Comparison of ENCODE assay signal across 8 cellular contexts in the genomic region with DNA sequence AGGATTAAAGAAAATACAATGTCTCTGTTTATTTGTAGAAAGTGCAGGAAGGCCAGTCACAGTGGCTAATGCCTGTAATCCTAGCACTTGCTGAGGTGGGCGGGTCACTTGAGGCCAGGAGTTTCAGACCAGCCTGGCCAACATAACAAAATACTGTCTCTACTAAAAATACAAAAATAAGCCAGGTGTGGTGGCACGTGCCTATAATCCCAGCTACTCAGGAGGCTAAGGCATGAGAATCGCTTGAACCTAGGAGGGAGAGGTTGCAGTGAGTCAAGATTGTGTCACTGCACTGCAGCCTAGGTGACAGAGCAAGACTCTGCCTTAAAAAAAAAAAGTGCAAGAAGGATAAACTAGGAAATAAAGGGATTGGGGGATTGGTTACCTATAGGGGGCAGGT. TPM values are rescaled to one million over a fixed set of nuclear protein-coding genes. Genes with fewer than 3 reads are reported as not detected.
DNase-seq lines count a peak whose midpoint lies in the region; ATAC-seq and TF ChIP-seq lines count a peak whose summit lies in the region.
"Not testable (repeated sequence)": the region's sequence is repeated elsewhere in the genome, so short reads cannot be mapped to it uniquely, and the experiment has no call there.

No MANE protein-coding gene starts in this region.

- H4K5ac ChIP-seq in IMR-90 (ENCODE audit: low read depth, low read length) = not testable (repeated sequence)

- dilution Hi-C loops in IMR-90 (cut with HindIII; ENCODE audit: low sequenced_read_pairs, unreplicated experiment) = not testable (repeated sequence)

- not testable (repeated sequence) for H3K4ac ChIP-seq in IMR-90 (ENCODE audit: low read depth, low read length)

- H3K4me1 ChIP-seq in ACC112 (ENCODE audit: control insufficient read depth, insufficient read depth, low read length, unreplicated experiment) (peaks cover 20% of the 10 kb centered on the region), ascending aorta (peaks cover 9 to 16% of the 10 kb centered on the region in 2 donors), right atrium auricular region (peaks cover 0 to 18% of the 10 kb centered on the region in 2 donors), ovary (ENCODE audit: insufficient read depth) (peaks cover 15% of the 10 kb centered on the region), thoracic aorta (ENCODE audit: control insufficient read depth in 1 of 2, low read depth in 2 of 2) (peaks cover 25 to 42% of the 10 kb centered on the region in 2 donors)
- H3K4me1 ChIP-seq in IMR-90 (ENCODE audit: control insufficient read depth, insufficient read depth, low read length); aorta (ENCODE audit: control insufficient read depth in 1 of 2, insufficient read depth in 2 of 2, low read length in 2 of 2): not testable (repeated sequence)

- TF ChIP-seq RAD21 in IMR-90 (IDR thresholded peaks at IDR 0.05; ENCODE audit: low read length) = not testable (repeated sequence)

- H3K27ac ChIP-seq in ACC112 (ENCODE audit: low read depth, low read length) = peak overlapping the region; percentile 29; the same call in 1 of the 2 replicates
- not testable (repeated sequence) for H3K27ac ChIP-seq in IMR-90 (ENCODE audit: insufficient read depth, low read length)
- peak overlapping the region; percentile 93 to 95 for H3K27ac ChIP-seq in ascending aorta
- H3K27ac ChIP-seq in epithelial cell of prostate = peak overlapping the region; percentile 20
- peak overlapping the region; percentile 27 to 60 for H3K27ac ChIP-seq in right atrium auricular region
- peak overlapping the region; percentile 22 to 60 for H3K27ac ChIP-seq in ovary
- peak overlapping the region; percentile 21 to 96 for H3K27ac ChIP-seq in thoracic aorta
- H3K27ac ChIP-seq in aorta (ENCODE audit: low read depth in 1 of 2, low read length in 2 of 2) = peak overlapping the region; percentile 39 to 60

- H2BK20ac ChIP-seq in IMR-90 (ENCODE audit: low read depth, low read length) = not testable (repeated sequence)

- not testable (repeated sequence) for H2AFZ ChIP-seq in ACC112 (ENCODE audit: low read length, unreplicated experiment); IMR-90 (replicated peaks; ENCODE audit: low read length, poor library complexity)

- TF ChIP-seq CTCF in IMR-90 (conservative IDR thresholded peaks at IDR 0.05; ENCODE audit: low read depth, low read length); ascending aorta (IDR thresholded peaks at IDR 0.05); right atrium auricular region (IDR thresholded peaks at IDR 0.05); ovary (IDR thresholded peaks at IDR 0.05); thoracic aorta (IDR thresholded peaks at IDR 0.05): not testable (repeated sequence)

- not testable (repeated sequence) for H2BK120ac ChIP-seq in IMR-90 (ENCODE audit: low read depth, low read length)

- no CpG with 5 or more reads among the region's 3 CpGs for WGBS in IMR-90 (ENCODE audit: extremely low coverage in 2 of 2, insufficient read length in 1 of 2), 2 experiments
- WGBS in ovary, 3 donors = 84 to 89% (median 84%) methylated on average over 3 of the region's 3 CpGs
- WGBS in aorta, 2 donors = 66 to 70% methylated on average over 3 of the region's 3 CpGs

- not testable (repeated sequence) for BruUV-seq in IMR-90 (replicated peaks; lab: Mats Ljungman, UMichigan)

- not testable (repeated sequence) for H4K8ac ChIP-seq in IMR-90 (ENCODE audit: low read depth in 2 of 2, low read length in 2 of 2)

- not testable (repeated sequence) for H3K9ac ChIP-seq in IMR-90 (ENCODE audit: low read depth, low read length)

- CTCF ChIA-PET in IMR-90 (lab: Yijun Ruan, JAX) = interaction anchor here (1.4 kb wide), 1 partner anchor 12 kb away, joined by 3 read pairs; no protein-coding TSS in a partner anchor

- POLR2A ChIA-PET in IMR-90 (lab: Charles Lee; ENCODE audit: unreplicated experiment) = not testable (repeated sequence)

- not testable (repeated sequence) for H2AK9ac ChIP-seq in IMR-90 (replicated peaks; ENCODE audit: low read depth, low read length, poor library complexity)

- not testable (repeated sequence) for H3K23ac ChIP-seq in IMR-90 (ENCODE audit: low read depth, low read length)

- in situ Hi-C loops in IMR-90 (cut with MboI; ENCODE audit: low sequenced_read_pairs) = not testable (repeated sequence)

- H4K91ac ChIP-seq in IMR-90 (ENCODE audit: insufficient read depth, low read depth, low read length) = not testable (repeated sequence)

- not testable (repeated sequence) for H3K56ac ChIP-seq in IMR-90 (ENCODE audit: extremely low read depth, insufficient read depth, low read length)

- not testable (repeated sequence) for H3K27me3 ChIP-seq in ACC112 (ENCODE audit: insufficient read depth, low read length); IMR-90 (ENCODE audit: control insufficient read depth, insufficient read depth, low read length); ascending aorta; right atrium auricular region; ovary; thoracic aorta (replicated peaks; ENCODE audit: insufficient read depth); aorta (ENCODE audit: control insufficient read depth in 1 of 2, insufficient read depth in 2 of 2, low read length in 1 of 2)

- not testable (repeated sequence) for H3K9me3 ChIP-seq in IMR-90 (ENCODE audit: control insufficient read depth, insufficient read depth, low read length); ascending aorta; right atrium auricular region; ovary; thoracic aorta; aorta (ENCODE audit: control insufficient read depth, low read length)

- H3K79me1 ChIP-seq in IMR-90 (ENCODE audit: low read depth in 1 of 2, low read length in 2 of 2) = not testable (repeated sequence)

- TF ChIP-seq EP300 in ovary (IDR thresholded peaks at IDR 0.05) = not testable (repeated sequence)

- H2AK5ac ChIP-seq in IMR-90 (ENCODE audit: low read depth, low read length) = not testable (repeated sequence)

- DNase-seq in IMR-90 = peak; percentile 27
- DNase-seq in ascending aorta (ENCODE audit: low spot score in 2 of 2); epithelial cell of prostate (ENCODE audit: low read depth, low spot score); right atrium auricular region (ENCODE audit: low spot score); ovary; thoracic aorta (ENCODE audit: low spot score); aorta: not testable (repeated sequence)

- not testable (repeated sequence) for H3K18ac ChIP-seq in IMR-90 (ENCODE audit: low read depth, low read length)

- H3K79me2 ChIP-seq in ACC112 (ENCODE audit: control insufficient read depth, insufficient read depth, low read length, unreplicated experiment) = not testable (repeated sequence)

- TF ChIP-seq POLR2A in IMR-90 (IDR thresholded peaks at IDR 0.05; ENCODE audit: low read depth, low read length); ovary (IDR thresholded peaks at IDR 0.05): not testable (repeated sequence)

- H2BK5ac ChIP-seq in IMR-90 (ENCODE audit: low read depth, low read length, poor library complexity, severe bottlenecking) = not testable (repeated sequence)

- not testable (repeated sequence) for H3K36me3 ChIP-seq in ACC112 (ENCODE audit: insufficient read depth, low read length); IMR-90 (ENCODE audit: control insufficient read depth, insufficient read depth, low read length); ascending aorta; right atrium auricular region; ovary; thoracic aorta; aorta (ENCODE audit: control insufficient read depth in 1 of 2, insufficient read depth in 2 of 2, low read length in 1 of 2)

- not testable (repeated sequence) for H3K14ac ChIP-seq in IMR-90 (replicated peaks; ENCODE audit: low read depth, low read length)

- not testable (repeated sequence) for H3K4me3 ChIP-seq in ACC112 (ENCODE audit: low read depth, low read length); IMR-90 (ENCODE audit: insufficient read depth, low read depth, low read length); ascending aorta; right atrium auricular region; ovary; thoracic aorta; aorta (ENCODE audit: low read length in 2 of 2)

- H2BK15ac ChIP-seq in IMR-90 (ENCODE audit: low read depth, low read length) = not testable (repeated sequence)

- not testable (repeated sequence) for ATAC-seq in IMR-90 (ENCODE audit: low read depth); thoracic aorta (ENCODE audit: insufficient number of reproducible peaks, low FRiP score, low read depth); aorta (ENCODE audit: low FRiP score)

- intact Hi-C loops in IMR-90 (cut with micrococcal nuclease); ascending aorta (cut with DNase I); ovary (cut with DNase I); aorta (cut with DNase I): not testable (repeated sequence)

- H3K4me2 ChIP-seq in IMR-90 (ENCODE audit: low read depth, low read length) = not testable (repeated sequence)

- not testable (repeated sequence) for H4K20me1 ChIP-seq in IMR-90 (ENCODE audit: insufficient read depth, low read length)

- H3K9me1 ChIP-seq in IMR-90 (ENCODE audit: insufficient read depth, low read length) = not testable (repeated sequence)

RNA-seq across cellular contexts. Expression of a gene that starts 10.2 kb away (rescaled TPM):
- total RNA-seq in IMR-90 (2012; rRNA removed) = 2.3 and 2.5 TPM in 2 replicates
- 7.2 and 12.4 TPM in 2 replicates for polyA plus RNA-seq in IMR-90 (2012; rRNA removed)
- polyA plus RNA-seq in IMR-90 (2012; cell fraction: cytosol; rRNA removed) = 4.7 and 10.7 TPM in 2 replicates
- 1.4 and 1.5 TPM in 2 replicates for polyA plus RNA-seq in IMR-90 (2012; cell fraction: nucleus; rRNA removed; ENCODE audit: low replicate concordance)
- 882 TPM for total RNA-seq in ascending aorta
- total RNA-seq in right atrium auricular region = 100 to 1,000 TPM in 1 of 2 donors, 10 to 100 TPM in 1; 67.8 to 195 TPM
- 100 to 1,000 TPM; 154 to 451 (median 231) TPM for total RNA-seq in ovary
- 100 to 1,000 TPM in 1 of 2 donors, 10 to 100 TPM in 1; 57.4 to 528 TPM for polyA plus RNA-seq in ovary
- total RNA-seq in thoracic aorta = 100 to 1,000 TPM; 318 to 644 TPM
- 100 to 1,000 TPM; 520 to 688 TPM for total RNA-seq in aorta
- 1,000 to 10,000 TPM in 1 of 2 donors, 100 to 1,000 TPM in 1; 715 to 1,837 TPM for polyA plus RNA-seq in aorta

RNA-seq across cellular contexts. Expression of a gene that starts 20.1 kb away (rescaled TPM):
- total RNA-seq in IMR-90 (2012; rRNA removed) (10.6 and 11.9 TPM in 2 replicates), ascending aorta (250 TPM), right atrium auricular region (10 to 100 TPM; 20.9 to 33.8 TPM), ovary (10 to 100 TPM; 15.4 to 76.1 (median 43.6) TPM), thoracic aorta (100 to 1,000 TPM in 1 of 2 donors, 10 to 100 TPM in 1; 50.9 to 167 TPM), aorta (100 to 1,000 TPM in 1 of 2 donors, 10 to 100 TPM in 1; 70.0 to 123 TPM)
- polyA plus RNA-seq in IMR-90 (2012; rRNA removed) (17.9 and 19.0 TPM in 2 replicates), ovary (10 to 100 TPM; 13.7 to 41.9 TPM), aorta (100 to 1,000 TPM in 1 of 2 donors, 10 to 100 TPM in 1; 74.0 to 209 TPM)
- polyA plus RNA-seq in IMR-90 (2012; cell fraction: cytosol; rRNA removed) = 19.4 and 24.5 TPM in 2 replicates
- 12.2 and 13.8 TPM in 2 replicates for polyA plus RNA-seq in IMR-90 (2012; cell fraction: nucleus; rRNA removed; ENCODE audit: low replicate concordance)

RNA-seq across cellular contexts. Expression of a gene that starts 21.0 kb away (rescaled TPM):
- total RNA-seq in IMR-90 (2012; rRNA removed) (0.56 and 1.8 TPM in 2 replicates), ascending aorta (282 TPM), right atrium auricular region (10 to 100 TPM; 57.0 to 81.3 TPM), ovary (10 to 100 TPM; 11.3 to 44.6 (median 18.5) TPM), thoracic aorta (10 to 100 TPM; 49.4 to 55.0 TPM), aorta (10 to 100 TPM; 50.5 to 85.6 TPM)
- polyA plus RNA-seq in IMR-90 (2012; rRNA removed) (1.0 and 1.6 TPM in 2 replicates), ovary (10 to 100 TPM; 21.2 to 29.9 TPM), aorta (1 to 10 TPM in 1 of 2 donors, under 1 TPM in 1; 0.63 to 8.5 TPM)
- polyA plus RNA-seq in IMR-90 (2012; cell fraction: cytosol; rRNA removed) = 0.40 and 0.51 TPM in 2 replicates
- polyA plus RNA-seq in IMR-90 (2012; cell fraction: nucleus; rRNA removed; ENCODE audit: low replicate concordance) = 3.8 and 4.2 TPM in 2 replicates

RNA-seq across cellular contexts. Expression of a gene that starts 41.6 kb away (rescaled TPM):
- total RNA-seq in IMR-90 (2012; rRNA removed) (not detected in 2 replicates), ascending aorta (not detected), right atrium auricular region (not detected), ovary (not detected), thoracic aorta (not detected), aorta (not detected)
- polyA plus RNA-seq in IMR-90 (2012; rRNA removed) (not detected in 2 replicates), ovary (not detected), aorta (not detected)
- polyA plus RNA-seq in IMR-90 (2012; cell fraction: cytosol; rRNA removed) = 5.6 TPM in 1 of 2 replicates, not detected in the other
- polyA plus RNA-seq in IMR-90 (2012; cell fraction: nucleus; rRNA removed; ENCODE audit: low replicate concordance) = not detected in 2 replicates

Comparison
In these comparisons a context has a peak if more than half of its experiments do, and no peak if none do; other contexts are left out.
1. RNA of a gene that starts 10.2 kb away (total RNA-seq): 882 TPM in ascending aorta (single experiment), 520 to 688 TPM in aorta, 318 to 644 TPM in thoracic aorta, 154 to 451 TPM in ovary and 67.8 to 195 TPM in right atrium auricular region; 2.3 to 2.5 TPM in IMR-90; every median in the first group is over 10 times any median in the second.